ENCODE assay signal across 1 cellular context in the genomic region with DNA sequence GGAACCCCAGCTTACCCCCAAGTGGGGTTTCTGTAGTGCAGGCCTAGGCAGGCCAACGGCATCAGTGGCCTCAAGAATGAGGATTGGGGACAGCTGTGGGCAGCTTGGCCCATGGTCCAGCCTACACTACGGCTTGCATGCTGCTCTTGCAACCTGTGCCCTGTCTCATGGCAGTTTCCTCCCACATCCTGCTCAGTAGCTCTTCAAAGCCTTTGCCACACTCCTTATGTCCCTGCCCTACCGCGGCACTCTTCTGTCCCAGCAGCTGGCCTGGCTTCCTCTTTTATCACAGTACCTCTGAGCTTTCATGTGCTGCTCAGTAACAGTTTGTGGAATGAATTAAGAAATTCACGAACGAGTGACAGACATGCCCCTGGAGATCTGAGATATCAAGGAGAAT.
A peak's percentile ranks its signal among the peaks of the same experiment; 100 is the strongest.
TF ChIP-seq lines count a peak whose summit lies in the region.

No MANE protein-coding gene starts in this region.

TF ChIP-seq in GM12878, 131 proteins besides CTCF, POLR2A, EP300 and RAD21 (continued from another document):
- TF ChIP-seq SPI1 (IDR thresholded peaks at IDR 0.05; ENCODE audit: borderline replicate concordance, insufficient read depth, low read depth, low read length) (peak; percentile 88; the same call in 1 of the 2 replicates), SMAD5 (IDR thresholded peaks at IDR 0.05; ENCODE audit: low read depth) (no peak), MEF2A (IDR thresholded peaks at IDR 0.05; ENCODE audit: insufficient read depth, low read depth, low read length) (no peak), ASH2L (IDR thresholded peaks at IDR 0.05; ENCODE audit: borderline replicate concordance, low read depth) (no peak), GATAD2B (conservative IDR thresholded peaks at IDR 0.05; ENCODE audit: low read depth) (peak; percentile 61; the same call in 1 of the 2 replicates), ZNF274 (IDR thresholded peaks at IDR 0.05; ENCODE audit: insufficient read depth, insufficient read length) (no peak), IKZF2 (IDR thresholded peaks at IDR 0.05) (peak; percentile 35 to 44; a peak in 1 of 4 replicates), LARP7 (IDR thresholded peaks at IDR 0.05) (no peak), SMAD1 (IDR thresholded peaks at IDR 0.05; ENCODE audit: low read depth, partially characterized antibody) (no peak), ETV6 (conservative IDR thresholded peaks at IDR 0.05 in 1 of 2, IDR thresholded peaks at IDR 0.05 in 1 of 2; ENCODE audit: borderline replicate concordance in 1 of 2, low read depth in 1 of 2) (no peak), NFYA (IDR thresholded peaks at IDR 0.05; ENCODE audit: borderline replicate concordance, low read depth, low read length) (no peak), MTA2 (IDR thresholded peaks at IDR 0.05; ENCODE audit: low read depth) (peak; percentile 54), DPF2 (IDR thresholded peaks at IDR 0.05) (peak; percentile 58; the same call in 1 of the 2 replicates), RUNX3 (IDR thresholded peaks at IDR 0.05; ENCODE audit: low read length) (peak; percentile 39; the same call in 1 of the 2 replicates), CBX5 (IDR thresholded peaks at IDR 0.05; ENCODE audit: low read depth) (no peak)
- TF ChIP-seq, protein P1, sequence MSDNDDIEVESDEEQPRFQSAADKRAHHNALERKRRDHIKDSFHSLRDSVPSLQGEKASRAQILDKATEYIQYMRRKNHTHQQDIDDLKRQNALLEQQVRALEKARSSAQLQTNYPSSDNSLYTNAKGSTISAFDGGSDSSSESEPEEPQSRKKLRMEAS (IDR thresholded peaks at IDR 0.05; ENCODE audit: low read depth, low read length), result no peak
- TF ChIP-seq, protein P2, sequence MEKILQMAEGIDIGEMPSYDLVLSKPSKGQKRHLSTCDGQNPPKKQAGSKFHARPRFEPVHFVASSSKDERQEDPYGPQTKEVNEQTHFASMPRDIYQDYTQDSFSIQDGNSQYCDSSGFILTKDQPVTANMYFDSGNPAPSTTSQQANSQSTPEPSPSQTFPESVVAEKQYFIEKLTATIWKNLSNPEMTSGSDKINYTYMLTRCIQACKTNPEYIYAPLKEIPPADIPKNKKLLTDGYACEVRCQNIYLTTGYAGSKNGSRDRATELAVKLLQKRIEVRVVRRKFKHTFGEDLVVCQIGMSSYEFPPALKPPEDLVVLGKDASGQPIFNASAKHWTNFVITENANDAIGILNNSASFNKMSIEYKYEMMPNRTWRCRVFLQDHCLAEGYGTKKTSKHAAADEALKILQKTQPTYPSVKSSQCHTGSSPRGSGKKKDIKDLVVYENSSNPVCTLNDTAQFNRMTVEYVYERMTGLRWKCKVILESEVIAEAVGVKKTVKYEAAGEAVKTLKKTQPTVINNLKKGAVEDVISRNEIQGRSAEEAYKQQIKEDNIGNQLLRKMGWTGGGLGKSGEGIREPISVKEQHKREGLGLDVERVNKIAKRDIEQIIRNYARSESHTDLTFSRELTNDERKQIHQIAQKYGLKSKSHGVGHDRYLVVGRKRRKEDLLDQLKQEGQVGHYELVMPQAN (conservative IDR thresholded peaks at IDR 0.05), result no peak
- TF ChIP-seq, protein P3, sequence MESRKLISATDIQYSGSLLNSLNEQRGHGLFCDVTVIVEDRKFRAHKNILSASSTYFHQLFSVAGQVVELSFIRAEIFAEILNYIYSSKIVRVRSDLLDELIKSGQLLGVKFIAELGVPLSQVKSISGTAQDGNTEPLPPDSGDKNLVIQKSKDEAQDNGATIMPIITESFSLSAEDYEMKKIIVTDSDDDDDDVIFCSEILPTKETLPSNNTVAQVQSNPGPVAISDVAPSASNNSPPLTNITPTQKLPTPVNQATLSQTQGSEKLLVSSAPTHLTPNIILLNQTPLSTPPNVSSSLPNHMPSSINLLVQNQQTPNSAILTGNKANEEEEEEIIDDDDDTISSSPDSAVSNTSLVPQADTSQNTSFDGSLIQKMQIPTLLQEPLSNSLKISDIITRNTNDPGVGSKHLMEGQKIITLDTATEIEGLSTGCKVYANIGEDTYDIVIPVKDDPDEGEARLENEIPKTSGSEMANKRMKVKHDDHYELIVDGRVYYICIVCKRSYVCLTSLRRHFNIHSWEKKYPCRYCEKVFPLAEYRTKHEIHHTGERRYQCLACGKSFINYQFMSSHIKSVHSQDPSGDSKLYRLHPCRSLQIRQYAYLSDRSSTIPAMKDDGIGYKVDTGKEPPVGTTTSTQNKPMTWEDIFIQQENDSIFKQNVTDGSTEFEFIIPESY (IDR thresholded peaks at IDR 0.05), result peak; percentile 7; the same call in 1 of the 2 replicates
- TF ChIP-seq, protein P4, sequence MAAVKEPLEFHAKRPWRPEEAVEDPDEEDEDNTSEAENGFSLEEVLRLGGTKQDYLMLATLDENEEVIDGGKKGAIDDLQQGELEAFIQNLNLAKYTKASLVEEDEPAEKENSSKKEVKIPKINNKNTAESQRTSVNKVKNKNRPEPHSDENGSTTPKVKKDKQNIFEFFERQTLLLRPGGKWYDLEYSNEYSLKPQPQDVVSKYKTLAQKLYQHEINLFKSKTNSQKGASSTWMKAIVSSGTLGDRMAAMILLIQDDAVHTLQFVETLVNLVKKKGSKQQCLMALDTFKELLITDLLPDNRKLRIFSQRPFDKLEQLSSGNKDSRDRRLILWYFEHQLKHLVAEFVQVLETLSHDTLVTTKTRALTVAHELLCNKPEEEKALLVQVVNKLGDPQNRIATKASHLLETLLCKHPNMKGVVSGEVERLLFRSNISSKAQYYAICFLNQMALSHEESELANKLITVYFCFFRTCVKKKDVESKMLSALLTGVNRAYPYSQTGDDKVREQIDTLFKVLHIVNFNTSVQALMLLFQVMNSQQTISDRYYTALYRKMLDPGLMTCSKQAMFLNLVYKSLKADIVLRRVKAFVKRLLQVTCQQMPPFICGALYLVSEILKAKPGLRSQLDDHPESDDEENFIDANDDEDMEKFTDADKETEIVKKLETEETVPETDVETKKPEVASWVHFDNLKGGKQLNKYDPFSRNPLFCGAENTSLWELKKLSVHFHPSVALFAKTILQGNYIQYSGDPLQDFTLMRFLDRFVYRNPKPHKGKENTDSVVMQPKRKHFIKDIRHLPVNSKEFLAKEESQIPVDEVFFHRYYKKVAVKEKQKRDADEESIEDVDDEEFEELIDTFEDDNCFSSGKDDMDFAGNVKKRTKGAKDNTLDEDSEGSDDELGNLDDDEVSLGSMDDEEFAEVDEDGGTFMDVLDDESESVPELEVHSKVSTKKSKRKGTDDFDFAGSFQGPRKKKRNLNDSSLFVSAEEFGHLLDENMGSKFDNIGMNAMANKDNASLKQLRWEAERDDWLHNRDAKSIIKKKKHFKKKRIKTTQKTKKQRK (IDR thresholded peaks at IDR 0.05; ENCODE audit: low read depth, low read length), result no peak
- TF ChIP-seq, protein P5, sequence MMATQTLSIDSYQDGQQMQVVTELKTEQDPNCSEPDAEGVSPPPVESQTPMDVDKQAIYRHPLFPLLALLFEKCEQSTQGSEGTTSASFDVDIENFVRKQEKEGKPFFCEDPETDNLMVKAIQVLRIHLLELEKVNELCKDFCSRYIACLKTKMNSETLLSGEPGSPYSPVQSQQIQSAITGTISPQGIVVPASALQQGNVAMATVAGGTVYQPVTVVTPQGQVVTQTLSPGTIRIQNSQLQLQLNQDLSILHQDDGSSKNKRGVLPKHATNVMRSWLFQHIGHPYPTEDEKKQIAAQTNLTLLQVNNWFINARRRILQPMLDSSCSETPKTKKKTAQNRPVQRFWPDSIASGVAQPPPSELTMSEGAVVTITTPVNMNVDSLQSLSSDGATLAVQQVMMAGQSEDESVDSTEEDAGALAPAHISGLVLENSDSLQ (IDR thresholded peaks at IDR 0.05), result no peak
- TF ChIP-seq, protein P6, sequence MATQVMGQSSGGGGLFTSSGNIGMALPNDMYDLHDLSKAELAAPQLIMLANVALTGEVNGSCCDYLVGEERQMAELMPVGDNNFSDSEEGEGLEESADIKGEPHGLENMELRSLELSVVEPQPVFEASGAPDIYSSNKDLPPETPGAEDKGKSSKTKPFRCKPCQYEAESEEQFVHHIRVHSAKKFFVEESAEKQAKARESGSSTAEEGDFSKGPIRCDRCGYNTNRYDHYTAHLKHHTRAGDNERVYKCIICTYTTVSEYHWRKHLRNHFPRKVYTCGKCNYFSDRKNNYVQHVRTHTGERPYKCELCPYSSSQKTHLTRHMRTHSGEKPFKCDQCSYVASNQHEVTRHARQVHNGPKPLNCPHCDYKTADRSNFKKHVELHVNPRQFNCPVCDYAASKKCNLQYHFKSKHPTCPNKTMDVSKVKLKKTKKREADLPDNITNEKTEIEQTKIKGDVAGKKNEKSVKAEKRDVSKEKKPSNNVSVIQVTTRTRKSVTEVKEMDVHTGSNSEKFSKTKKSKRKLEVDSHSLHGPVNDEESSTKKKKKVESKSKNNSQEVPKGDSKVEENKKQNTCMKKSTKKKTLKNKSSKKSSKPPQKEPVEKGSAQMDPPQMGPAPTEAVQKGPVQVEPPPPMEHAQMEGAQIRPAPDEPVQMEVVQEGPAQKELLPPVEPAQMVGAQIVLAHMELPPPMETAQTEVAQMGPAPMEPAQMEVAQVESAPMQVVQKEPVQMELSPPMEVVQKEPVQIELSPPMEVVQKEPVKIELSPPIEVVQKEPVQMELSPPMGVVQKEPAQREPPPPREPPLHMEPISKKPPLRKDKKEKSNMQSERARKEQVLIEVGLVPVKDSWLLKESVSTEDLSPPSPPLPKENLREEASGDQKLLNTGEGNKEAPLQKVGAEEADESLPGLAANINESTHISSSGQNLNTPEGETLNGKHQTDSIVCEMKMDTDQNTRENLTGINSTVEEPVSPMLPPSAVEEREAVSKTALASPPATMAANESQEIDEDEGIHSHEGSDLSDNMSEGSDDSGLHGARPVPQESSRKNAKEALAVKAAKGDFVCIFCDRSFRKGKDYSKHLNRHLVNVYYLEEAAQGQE (IDR thresholded peaks at IDR 0.05; ENCODE audit: low read depth, low read length), result no peak
- TF ChIP-seq, protein P7, sequence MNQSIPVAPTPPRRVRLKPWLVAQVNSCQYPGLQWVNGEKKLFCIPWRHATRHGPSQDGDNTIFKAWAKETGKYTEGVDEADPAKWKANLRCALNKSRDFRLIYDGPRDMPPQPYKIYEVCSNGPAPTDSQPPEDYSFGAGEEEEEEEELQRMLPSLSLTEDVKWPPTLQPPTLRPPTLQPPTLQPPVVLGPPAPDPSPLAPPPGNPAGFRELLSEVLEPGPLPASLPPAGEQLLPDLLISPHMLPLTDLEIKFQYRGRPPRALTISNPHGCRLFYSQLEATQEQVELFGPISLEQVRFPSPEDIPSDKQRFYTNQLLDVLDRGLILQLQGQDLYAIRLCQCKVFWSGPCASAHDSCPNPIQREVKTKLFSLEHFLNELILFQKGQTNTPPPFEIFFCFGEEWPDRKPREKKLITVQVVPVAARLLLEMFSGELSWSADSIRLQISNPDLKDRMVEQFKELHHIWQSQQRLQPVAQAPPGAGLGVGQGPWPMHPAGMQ (IDR thresholded peaks at IDR 0.05; ENCODE audit: borderline replicate concordance), result no peak
- TF ChIP-seq, protein P8, sequence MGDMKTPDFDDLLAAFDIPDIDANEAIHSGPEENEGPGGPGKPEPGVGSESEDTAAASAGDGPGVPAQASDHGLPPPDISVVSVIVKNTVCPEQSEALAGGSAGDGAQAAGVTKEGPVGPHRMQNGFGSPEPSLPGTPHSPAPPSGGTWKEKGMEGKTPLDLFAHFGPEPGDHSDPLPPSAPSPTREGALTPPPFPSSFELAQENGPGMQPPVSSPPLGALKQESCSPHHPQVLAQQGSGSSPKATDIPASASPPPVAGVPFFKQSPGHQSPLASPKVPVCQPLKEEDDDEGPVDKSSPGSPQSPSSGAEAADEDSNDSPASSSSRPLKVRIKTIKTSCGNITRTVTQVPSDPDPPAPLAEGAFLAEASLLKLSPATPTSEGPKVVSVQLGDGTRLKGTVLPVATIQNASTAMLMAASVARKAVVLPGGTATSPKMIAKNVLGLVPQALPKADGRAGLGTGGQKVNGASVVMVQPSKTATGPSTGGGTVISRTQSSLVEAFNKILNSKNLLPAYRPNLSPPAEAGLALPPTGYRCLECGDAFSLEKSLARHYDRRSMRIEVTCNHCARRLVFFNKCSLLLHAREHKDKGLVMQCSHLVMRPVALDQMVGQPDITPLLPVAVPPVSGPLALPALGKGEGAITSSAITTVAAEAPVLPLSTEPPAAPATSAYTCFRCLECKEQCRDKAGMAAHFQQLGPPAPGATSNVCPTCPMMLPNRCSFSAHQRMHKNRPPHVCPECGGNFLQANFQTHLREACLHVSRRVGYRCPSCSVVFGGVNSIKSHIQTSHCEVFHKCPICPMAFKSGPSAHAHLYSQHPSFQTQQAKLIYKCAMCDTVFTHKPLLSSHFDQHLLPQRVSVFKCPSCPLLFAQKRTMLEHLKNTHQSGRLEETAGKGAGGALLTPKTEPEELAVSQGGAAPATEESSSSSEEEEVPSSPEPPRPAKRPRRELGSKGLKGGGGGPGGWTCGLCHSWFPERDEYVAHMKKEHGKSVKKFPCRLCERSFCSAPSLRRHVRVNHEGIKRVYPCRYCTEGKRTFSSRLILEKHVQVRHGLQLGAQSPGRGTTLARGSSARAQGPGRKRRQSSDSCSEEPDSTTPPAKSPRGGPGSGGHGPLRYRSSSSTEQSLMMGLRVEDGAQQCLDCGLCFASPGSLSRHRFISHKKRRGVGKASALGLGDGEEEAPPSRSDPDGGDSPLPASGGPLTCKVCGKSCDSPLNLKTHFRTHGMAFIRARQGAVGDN (IDR thresholded peaks at IDR 0.05), result peak; percentile 70; the same call in 1 of the 2 replicates
